ENCODE assay signal across 9 cellular contexts in the genomic region with DNA sequence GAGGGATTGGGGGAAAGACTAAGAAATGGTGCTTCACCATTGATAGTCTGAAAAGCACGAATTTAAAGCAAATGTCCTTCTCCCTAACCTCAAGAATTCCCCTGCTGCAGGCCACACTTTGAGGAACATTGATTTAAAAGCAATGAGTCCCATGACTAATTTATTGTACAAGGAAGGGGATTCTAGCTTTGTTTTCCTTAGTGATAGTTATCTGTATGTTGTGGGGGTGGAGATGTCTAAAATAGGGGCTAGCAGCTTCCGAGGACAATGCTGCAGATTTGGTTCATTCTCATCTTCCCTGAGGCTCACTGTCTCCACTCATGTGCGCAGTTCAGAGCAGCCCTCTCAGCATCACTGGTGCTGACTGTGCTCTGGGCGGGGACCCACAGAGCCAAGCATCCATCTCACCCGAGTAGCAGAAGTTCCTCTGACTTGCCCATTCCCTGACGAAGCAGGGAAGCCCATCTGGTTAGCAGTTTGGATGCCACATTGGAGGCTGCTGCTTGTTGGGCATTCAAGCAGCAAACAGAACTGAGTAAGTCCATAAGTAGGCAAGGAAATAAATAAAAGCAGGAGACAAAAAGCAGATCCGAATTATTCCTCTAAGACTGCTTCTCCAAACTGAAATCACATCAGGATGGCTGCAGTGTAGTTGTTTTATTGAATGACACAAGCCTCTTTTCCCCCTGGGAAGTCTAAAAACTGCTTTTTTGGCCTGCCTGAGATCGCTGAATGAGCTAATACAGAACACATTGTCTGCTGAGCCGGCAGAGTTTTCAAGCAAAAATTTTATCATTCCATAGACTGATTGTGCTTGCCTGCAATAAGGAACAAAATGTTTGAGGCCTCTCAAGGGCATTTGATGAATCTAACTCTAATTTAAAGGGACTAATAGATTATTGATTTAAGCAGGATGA. TPM values are rescaled to one million over a fixed set of nuclear protein-coding genes. Genes with fewer than 3 reads are reported as not detected.
DNase-seq lines count a peak whose midpoint lies in the region; ATAC-seq, FAIRE-seq and TF ChIP-seq lines count a peak whose summit lies in the region.
"Had no signal": no experiment of that assay in that cellular context is flagged by ENCODE, and none has a peak within 500 bp of the region (broad histone marks: within the 10 kb centered on the region; RNA-seq: fewer than 3 reads in every experiment).

No MANE protein-coding gene starts in this region.

- no peaks in the 10 kb centered on the region for H3K27me3 ChIP-seq in BE2C
- no peaks in the 10 kb centered on the region for H3K27me3 ChIP-seq in pancreas

- peak in 3 of 4 donors; percentile 25 to 49 (median 38) for ATAC-seq in pancreas
- ATAC-seq in effector memory CD8-positive, alpha-beta T cell (replicated peaks): no peak

- H3K4me1 Mint-ChIP-seq in effector memory CD8-positive, alpha-beta T cell (ENCODE audit: low read depth in 2 of 2): no peaks in the 10 kb centered on the region
- H3K4me1 Mint-ChIP-seq: activated CD4-positive, alpha-beta T cell treated with anti-CD3 and anti-CD28 coated beads, Interleukin-2, amount 10 ng/mL, durations not matched to agents 24 days and 14 days had no signal

- H3K36me3 ChIP-seq in BE2C: no peaks in the 10 kb centered on the region
- no peaks in the 10 kb centered on the region for H3K36me3 ChIP-seq in pancreas

- intact Hi-C loops in pancreas (cut with DNase I): no loop called here

- no peaks in the 10 kb centered on the region for H3K9me3 Mint-ChIP-seq in effector memory CD8-positive, alpha-beta T cell
- H3K9me3 Mint-ChIP-seq: activated CD4-positive, alpha-beta T cell treated with anti-CD3 and anti-CD28 coated beads, Interleukin-2, amount 10 ng/mL, durations not matched to agents 24 days and 14 days had no signal

- H3K27me3 Mint-ChIP-seq in effector memory CD8-positive, alpha-beta T cell: peaks cover 0 to 16% of the 10 kb centered on the region in 2 donors

- DNase-seq in BE2C (peak; percentile 46), SK-N-DZ (ENCODE audit: low spot score) (peak; percentile 69), fibroblast of villous mesenchyme (ENCODE audit: low read depth) (peak; percentile 51), pancreas (no peak), RCC 7860 (ENCODE audit: low spot score) (no peak), NOMO-1 (lab: John Stamatoyannopoulos, UW; ENCODE audit: unreplicated experiment in 2 of 2) (no peak), OCI-M2 (lab: John Stamatoyannopoulos, UW; ENCODE audit: unreplicated experiment) (no peak)
- no peak for DNase-seq in effector memory CD8-positive, alpha-beta T cell
- DNase-seq: activated CD4-positive, alpha-beta T cell treated with anti-CD3 and anti-CD28 coated beads, Interleukin-2, amount 10 ng/mL, durations not matched to agents 24 days and 14 days had no signal

- no peak overlapping the region for H3K4me3 ChIP-seq in BE2C (ENCODE audit: low read depth, low read length)
- no peak overlapping the region for H3K4me3 ChIP-seq in fibroblast of villous mesenchyme (ENCODE audit: low read depth, low read length)
- H3K4me3 ChIP-seq in pancreas: no peak overlapping the region

- H3K9me3 ChIP-seq in BE2C (no peaks in the 10 kb centered on the region), pancreas (no peaks in the 10 kb centered on the region)

- H3K4me3 Mint-ChIP-seq in effector memory CD8-positive, alpha-beta T cell: no peak overlapping the region
- H3K4me3 Mint-ChIP-seq: activated CD4-positive, alpha-beta T cell treated with anti-CD3 and anti-CD28 coated beads, Interleukin-2, amount 10 ng/mL, durations not matched to agents 24 days and 14 days had no signal

- peaks cover 3% of the 10 kb centered on the region for H3K4me1 ChIP-seq in BE2C
- peaks cover 0 to 19% (median 12%) of the 10 kb centered on the region in 3 donors for H3K4me1 ChIP-seq in pancreas

- FAIRE-seq in pancreas (lab: Jason Lieb, UNC) (no peak), RCC 7860 (lab: Jason Lieb, UNC) (no peak)

- TF ChIP-seq CTCF in BE2C (IDR thresholded peaks at IDR 0.05; ENCODE audit: low read depth, low read length) (no peak), fibroblast of villous mesenchyme (IDR thresholded peaks at IDR 0.05; ENCODE audit: insufficient read depth, low read depth, low read length) (no peak), pancreas (IDR thresholded peaks at IDR 0.05) (no peak)

- WGBS in pancreas, 2 donors: 56% methylated on average over 9 of the region's 9 CpGs

- H3K27ac ChIP-seq in pancreas: peak overlapping the region in 2 of 4 donors; percentile 12 to 36

- H3K36me3 Mint-ChIP-seq in effector memory CD8-positive, alpha-beta T cell (ENCODE audit: insufficient read depth): no peaks in the 10 kb centered on the region

- no peak overlapping the region for H3K27ac Mint-ChIP-seq in effector memory CD8-positive, alpha-beta T cell
- H3K27ac Mint-ChIP-seq: activated CD4-positive, alpha-beta T cell treated with anti-CD3 and anti-CD28 coated beads, Interleukin-2, amount 10 ng/mL, durations not matched to agents 24 days and 14 days had no signal

RNA-seq across cellular contexts. Expression of a gene that starts 27.5 kb away (rescaled TPM):
- polyA plus RNA-seq in BE2C (2012; ENCODE audit: insufficient read depth, insufficient read length, low read depth): not detected
- 6.5 and 11.3 TPM in 2 replicates for polyA plus RNA-seq in SK-N-DZ (2014; cell fraction: cytosol; rRNA removed)
- polyA plus RNA-seq in SK-N-DZ (2014; cell fraction: nucleus; rRNA removed): 4.6 TPM in 2 replicates
- total RNA-seq in fibroblast of villous mesenchyme (13.2 and 21.6 TPM in 2 replicates), pancreas (1 to 10 TPM in 2 of 6 donors, under 1 TPM in 4; 0.51 to 3.3 (median 0.81) TPM)
- under 1 TPM; 0.49 to 0.85 TPM for polyA plus RNA-seq in pancreas
- total RNA-seq: activated CD4-positive, alpha-beta T cell treated with anti-CD3 and anti-CD28 coated beads, Interleukin-2, amount 10 ng/mL, durations not matched to agents 24 days and 14 days had no signal

Comparison
In these comparisons a context has a peak if more than half of its experiments do, and no peak if none do; other contexts are left out.
1. DNase-seq: peak in BE2C (single experiment), SK-N-DZ (single experiment) and fibroblast of villous mesenchyme (single experiment); none in pancreas (0 of 6), RCC 7860 (single experiment), NOMO-1 (0 of 2), OCI-M2 (single experiment) and effector memory CD8-positive, alpha-beta T cell (0 of 3).